9 cellular contexts compared by ENCODE assay signal in the genomic region with DNA sequence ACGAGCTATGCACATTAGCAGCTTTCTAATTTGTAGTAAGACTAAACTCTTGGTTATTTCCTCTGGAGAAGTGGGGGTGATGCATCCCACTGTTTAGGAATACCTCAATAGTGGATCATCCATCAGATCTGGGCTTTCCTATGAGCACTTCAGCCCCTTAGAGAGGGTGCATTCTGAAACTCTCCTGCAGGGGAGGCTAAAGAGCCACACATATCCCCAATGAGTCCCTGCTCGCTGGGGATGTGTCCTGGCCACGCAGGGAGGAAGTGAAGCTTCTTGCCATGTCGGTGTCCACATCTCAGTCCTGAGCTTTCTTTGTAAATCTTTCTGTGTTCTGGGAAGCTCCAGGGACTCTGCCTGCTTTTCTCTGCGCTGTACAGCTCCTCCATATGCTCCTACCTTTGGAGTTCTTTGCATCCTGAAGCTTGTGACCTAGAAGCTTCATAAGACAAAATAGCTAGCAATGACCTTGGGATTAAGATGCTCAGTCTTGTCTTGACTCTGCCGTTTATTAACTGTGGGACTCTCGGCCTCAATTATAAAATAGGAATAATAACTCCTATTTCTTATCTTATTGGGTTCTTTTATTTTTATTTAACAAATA. TPM values are rescaled to one million over a fixed set of nuclear protein-coding genes. Genes with fewer than 3 reads are reported as not detected.
DNase-seq lines count a peak whose midpoint lies in the region; ATAC-seq and TF ChIP-seq lines count a peak whose summit lies in the region.
"Had no signal": no experiment of that assay in that cellular context is flagged by ENCODE, and none has a peak within 500 bp of the region (broad histone marks: within the 10 kb centered on the region; RNA-seq: fewer than 3 reads in every experiment).

No MANE protein-coding gene starts in this region.

- H3K79me2 ChIP-seq in OCI-LY1 (ENCODE audit: insufficient read depth, low read length) = no peaks in the 10 kb centered on the region

- H3K4me1 Mint-ChIP-seq in activated T-cell treated with anti-CD3 and anti-CD28 coated beads, Interleukin-2, amount 50 U/mL, for 4 hours (ENCODE audit: low read depth) = peaks cover 11% of the 10 kb centered on the region

- no peaks in the 10 kb centered on the region for H3F3A ChIP-seq in OCI-LY1 (ENCODE audit: insufficient read depth, low read length)

- peaks cover 37% of the 10 kb centered on the region for H3K27me3 Mint-ChIP-seq in activated T-cell treated with anti-CD3 and anti-CD28 coated beads, Interleukin-2, amount 50 U/mL, for 4 hours (ENCODE audit: low read depth)

- no peaks in the 10 kb centered on the region for H3K9me3 Mint-ChIP-seq in activated T-cell treated with anti-CD3 and anti-CD28 coated beads, Interleukin-2, amount 50 U/mL, for 4 hours
- H3K9me3 Mint-ChIP-seq: dendritic cell treated with granulocyte-macrophage colony-stimulating factor and Interleukin-4, amounts not matched to agents 40 ng/mL and 50 ng/mL, for 4 days had no signal

- H3K4me3 ChIP-seq in OCI-LY1 (ENCODE audit: low read depth, low read length, poor library complexity, severe bottlenecking) (no peak overlapping the region), upper lobe of right lung (no peak overlapping the region)

- intact Hi-C loops in upper lobe of right lung (cut with DNase I) = loop anchor here (5.0 kb wide), 1 partner anchor 358 kb away; no protein-coding TSS in a partner anchor

- H3K4me2 ChIP-seq in OCI-LY1 (ENCODE audit: low read length) = no peak overlapping the region

- H3K36me3 Mint-ChIP-seq in activated T-cell treated with anti-CD3 and anti-CD28 coated beads, Interleukin-2, amount 50 U/mL, for 4 hours (ENCODE audit: insufficient read depth) = no peaks in the 10 kb centered on the region

- H3K4me1 ChIP-seq in OCI-LY1 (ENCODE audit: insufficient read depth, low read length, severe bottlenecking) (peaks cover 5% of the 10 kb centered on the region), upper lobe of right lung (peaks cover 12% of the 10 kb centered on the region)

- ATAC-seq in HG03439 (IDR thresholded peaks at IDR 0.05; ENCODE audit: unreplicated experiment) (peak; percentile 67), upper lobe of right lung (peak; percentile 98)
- peak; percentile 73 to 79 for ATAC-seq in activated T-cell treated with anti-CD3 and anti-CD28 coated beads, Interleukin-2, amount 50 U/mL, for 4 hours

- no peak overlapping the region for H3K27ac ChIP-seq in OCI-LY1 (ENCODE audit: low read depth, low read length, poor library complexity, severe bottlenecking)
- H3K27ac ChIP-seq in upper lobe of right lung = no peak overlapping the region

- H3K4me3 Mint-ChIP-seq in activated T-cell treated with anti-CD3 and anti-CD28 coated beads, Interleukin-2, amount 50 U/mL, for 4 hours = no peak overlapping the region
- H3K4me3 Mint-ChIP-seq: dendritic cell treated with granulocyte-macrophage colony-stimulating factor and Interleukin-4, amounts not matched to agents 40 ng/mL and 50 ng/mL, for 4 days had no signal

- H3K36me3 ChIP-seq in OCI-LY1 (ENCODE audit: insufficient read depth, low read length) (no peaks in the 10 kb centered on the region), upper lobe of right lung (no peaks in the 10 kb centered on the region)

- H3K9me2 ChIP-seq in OCI-LY1 (ENCODE audit: low read depth, low read length) = no peaks in the 10 kb centered on the region

- H3K9me3 ChIP-seq in OCI-LY1 (ENCODE audit: low read length) (no peaks in the 10 kb centered on the region), upper lobe of right lung (no peaks in the 10 kb centered on the region)

- DNase-seq in COLO668 (lab: John Stamatoyannopoulos, UW; ENCODE audit: unreplicated experiment) (peak; percentile 51), GM19238 (ENCODE audit: insufficient read length, low spot score) (peak; percentile 40), fibroblast of the conjunctiva (ENCODE audit: low read depth) (peak; percentile 39), non-pigmented ciliary epithelial cell (ENCODE audit: low read depth) (peak; percentile 54), upper lobe of right lung (peak; percentile 69)
- peak; percentile 26 for DNase-seq in activated T-cell treated with anti-CD3 and anti-CD28 coated beads, Interleukin-2, amount 50 U/mL, for 4 hours

- H2AFZ ChIP-seq in OCI-LY1 (ENCODE audit: low read length) = no peak overlapping the region

- TF ChIP-seq CTCF in OCI-LY1 (IDR thresholded peaks at IDR 0.05; ENCODE audit: low read length) (peak; percentile 97), upper lobe of right lung (IDR thresholded peaks at IDR 0.05) (peak; percentile 87)

- H3K27me3 ChIP-seq in OCI-LY1 (ENCODE audit: insufficient read depth, low read length) = 0 out of 2 replicates have a peak, but pooled peaks cover 3% of the 10 kb centered on the region
- no peaks in the 10 kb centered on the region for H3K27me3 ChIP-seq in upper lobe of right lung

- H4K20me1 ChIP-seq in OCI-LY1 (ENCODE audit: insufficient read depth, low read length) = no peaks in the 10 kb centered on the region

- no peak overlapping the region for H3K9ac ChIP-seq in OCI-LY1 (ENCODE audit: low read length)

RNA-seq across cellular contexts. Expression of gene MASP1, which starts 28.3 kb away (rescaled TPM):
- under 1 TPM in 2 of 3 donors, not detected in 1; 0.13 to 0.35 TPM for total RNA-seq in activated T-cell treated with anti-CD3 and anti-CD28 coated beads, Interleukin-2, amount 50 U/mL, for 4 hours
- 5.9 TPM for total RNA-seq in upper lobe of right lung

RNA-seq across cellular contexts. Expression of gene RTP4, which starts 48.4 kb away (rescaled TPM):
- 1 to 10 TPM; 1.2 to 1.5 (median 1.3) TPM for total RNA-seq in activated T-cell treated with anti-CD3 and anti-CD28 coated beads, Interleukin-2, amount 50 U/mL, for 4 hours
- 5.6 TPM for total RNA-seq in upper lobe of right lung
